In genomic region chr1:198681831-198682756, GRCh38 we compare ENCODE assay signal across 8 cellular contexts. TPM values are rescaled to one million over a fixed set of nuclear protein-coding genes. Genes with fewer than 3 reads are reported as not detected.
DNase-seq lines count a peak whose midpoint lies in the region; TF ChIP-seq lines count a peak whose summit lies in the region.

No MANE protein-coding gene starts in this region.

- H3K4me3 ChIP-seq in iPS-20b (ENCODE audit: low read length), result no peak overlapping the region

- peak; percentile 69 for DNase-seq in GM10266 (ENCODE audit: extremely low spot score)
- DNase-seq in H4 (ENCODE audit: low spot score), result peak; percentile 97
- peak; percentile 97 for DNase-seq in LHCN-M2 (ENCODE audit: low read depth)
- peak; percentile 87 for DNase-seq in SW480 (ENCODE audit: low spot score)
- DNase-seq in amniotic stem cell (lab: John Stamatoyannopoulos, UW), result peak; percentile 48
- peak; percentile 64 to 74 (median 68) for DNase-seq in stimulated activated CD4-positive, alpha-beta T cell treated with anti-CD3 and anti-CD28 coated beads, Interleukin-12 subunit alpha, Interleukin-12 subunit beta, amount 100 ng/mL, for 48 hours (ENCODE audit: low read depth in 2 of 3, low spot score in 1 of 3)
- DNase-seq in cortex of kidney (lab: John Stamatoyannopoulos, UW), result no peak

- TF ChIP-seq CTCF in GM10266 (IDR thresholded peaks at IDR 0.05; ENCODE audit: control insufficient read depth, insufficient read depth, low read depth, missing control alignments), result no peak

- H3K27me3 ChIP-seq in iPS-20b (ENCODE audit: insufficient read depth, low read length), result no peaks in the 10 kb centered on the region

- peaks cover 12% of the 10 kb centered on the region; the same call in 1 of the 2 replicates for H3K4me1 ChIP-seq in iPS-20b (ENCODE audit: insufficient read depth, low read length)

- no peaks in the 10 kb centered on the region for H3K9me3 ChIP-seq in iPS-20b (ENCODE audit: insufficient read depth, low read depth, low read length)

- H3K27ac ChIP-seq in iPS-20b (ENCODE audit: low read length), result no peak overlapping the region

- no peaks in the 10 kb centered on the region for H3K36me3 ChIP-seq in iPS-20b (ENCODE audit: insufficient read depth, low read depth, low read length)

- H3K9ac ChIP-seq in iPS-20b (ENCODE audit: low read depth, low read length), result peak overlapping the region; percentile 59; the same call in 1 of the 2 replicates

RNA-seq across cellular contexts. Expression of gene PTPRC, which starts 43.3 kb away (rescaled TPM):
- 0.14 TPM in 1 of 2 replicates, not detected in the other for total RNA-seq in H4 (2014; rRNA removed; shearing (Covaris generic))
- total RNA-seq in LHCN-M2 (2014; rRNA removed), result 0.23 and 1.2 TPM in 2 replicates
- polyA plus RNA-seq in LHCN-M2 (2012), result 0.21 TPM
